In genomic region chr2:86781363-86781762, GRCh38 we compare ENCODE assay signal across 27 cellular contexts. TPM values are rescaled to one million over a fixed set of nuclear protein-coding genes. Genes with fewer than 3 reads are reported as not detected.
DNase-seq lines count a peak whose midpoint lies in the region; ATAC-seq, FAIRE-seq and TF ChIP-seq lines count a peak whose summit lies in the region.
"Had no signal": no experiment of that assay in that cellular context is flagged by ENCODE, and none has a peak within 500 bp of the region (broad histone marks: within the 10 kb centered on the region; RNA-seq: fewer than 3 reads in every experiment).

No MANE protein-coding gene starts in this region.

- intact Hi-C loops in uterus (cut with DNase I; ENCODE audit: low total_unique reads), result no loop called here

- no peak overlapping the region for H3K9ac ChIP-seq in BLaER1
- H3K9ac ChIP-seq in BLaER1 treated with 17β-estradiol and CSF1 and Interleukin-3, amounts not matched to agents 10 nM and 100 nM, result no peak overlapping the region

- 0 out of 2 replicates have a peak overlapping the region, but pooled peaks have one; percentile 11 for H3K4me2 ChIP-seq in BLaER1
- H3K4me2 ChIP-seq in BLaER1 treated with 17β-estradiol and CSF1 and Interleukin-3, amounts not matched to agents 10 nM and 100 nM, result peak overlapping the region in 10 of 11 experiments; percentile 19 to 65 (median 35); a peak in 16 of 22 replicates

- peaks cover 18% of the 10 kb centered on the region for H3K36me3 ChIP-seq in BLaER1
- H3K36me3 ChIP-seq in BLaER1 treated with 17β-estradiol and CSF1 and Interleukin-3, amounts not matched to agents 10 nM and 100 nM, result peaks cover 4 to 16% (median 9%) of the 10 kb centered on the region in 11 experiments; a peak in 16 of 22 replicates
- H3K36me3 ChIP-seq in uterus, result no peaks in the 10 kb centered on the region
- H3K36me3 ChIP-seq: HAP-1, Peyer's patch had no signal

- H3K4me3 ChIP-seq in BLaER1 (no peak overlapping the region), uterus (no peak overlapping the region)
- H3K4me3 ChIP-seq in BLaER1 treated with 17β-estradiol and CSF1 and Interleukin-3, amounts not matched to agents 10 nM and 100 nM, result no peak overlapping the region
- H3K4me3 ChIP-seq: GM12878, HAP-1, Peyer's patch had no signal

- DNase-seq in GM12891 (ENCODE audit: insufficient read length, low spot score) (no peak), uterus (no peak), mesenteric fat pad (ENCODE audit: low spot score) (no peak)
- no peak for DNase-seq in activated naive CD8-positive, alpha-beta T cell treated with anti-CD3 and anti-CD28 coated beads for 36 hours
- DNase-seq in natural killer cell treated with Interleukin-12 subunit alpha and Interleukin-12 subunit beta and Interleukin-15 and Interleukin-18, amount 100 ng/mL, for 72 hours (ENCODE audit: low spot score), result no peak
- DNase-seq in stimulated activated CD8-positive, alpha-beta memory T cell treated with anti-CD3 and anti-CD28 coated beads, Interleukin-4, amount 100 ng/mL, for 48 hours, result no peak
- DNase-seq: Caco-2; CD4-positive, CD25-positive, alpha-beta regulatory T cell; GOT3; HFFc6; Karpas-422; NCI-H1105 treated with DMSO at 0.1 percent for 48 hours; NCI-H146; NCI-H1930; NCI-H446; NCI-H526; NCI-H82; OCI-M1; Peyer's patch; SHP77 treated with DMSO at 0.1 percent for 48 hours had no signal

- no peak overlapping the region for H3K4me3 Mint-ChIP-seq in activated naive CD8-positive, alpha-beta T cell treated with anti-CD3 and anti-CD28 coated beads for 36 hours
- no peak overlapping the region for H3K4me3 Mint-ChIP-seq in natural killer cell treated with Interleukin-12 subunit alpha and Interleukin-12 subunit beta and Interleukin-15 and Interleukin-18, amount 100 ng/mL, for 72 hours
- H3K4me3 Mint-ChIP-seq: B cell; CD4-positive, CD25-positive, alpha-beta regulatory T cell; HFFc6; IgD-negative memory B cell had no signal

- H3K4me1 Mint-ChIP-seq in activated naive CD8-positive, alpha-beta T cell treated with anti-CD3 and anti-CD28 coated beads for 36 hours, result peaks cover 50% of the 10 kb centered on the region
- H3K4me1 Mint-ChIP-seq in natural killer cell treated with Interleukin-12 subunit alpha and Interleukin-12 subunit beta and Interleukin-15 and Interleukin-18, amount 100 ng/mL, for 72 hours (ENCODE audit: low read depth in 2 of 2), result peaks cover 7 to 9% of the 10 kb centered on the region in 2 donors

- H3K27ac ChIP-seq in BLaER1 (no peak overlapping the region), uterus (no peak overlapping the region)
- no peak overlapping the region for H3K27ac ChIP-seq in BLaER1 treated with 17β-estradiol and CSF1 and Interleukin-3, amounts not matched to agents 10 nM and 100 nM
- H3K27ac ChIP-seq: Peyer's patch had no signal

- H3K27me3 Mint-ChIP-seq in activated naive CD8-positive, alpha-beta T cell treated with anti-CD3 and anti-CD28 coated beads for 36 hours, result no peaks in the 10 kb centered on the region
- no peaks in the 10 kb centered on the region for H3K27me3 Mint-ChIP-seq in natural killer cell treated with Interleukin-12 subunit alpha and Interleukin-12 subunit beta and Interleukin-15 and Interleukin-18, amount 100 ng/mL, for 72 hours
- H3K27me3 Mint-ChIP-seq: B cell, IgD-negative memory B cell had no signal

- H3K4me1 ChIP-seq in BLaER1 (peaks cover 19% of the 10 kb centered on the region), uterus (no peaks in the 10 kb centered on the region)
- peaks cover 17 to 56% (median 29%) of the 10 kb centered on the region in 10 experiments for H3K4me1 ChIP-seq in BLaER1 treated with 17β-estradiol and CSF1 and Interleukin-3, amounts not matched to agents 10 nM and 100 nM
- H3K4me1 ChIP-seq: Caco-2, HAP-1, Peyer's patch had no signal

- H3K27ac Mint-ChIP-seq in activated naive CD8-positive, alpha-beta T cell treated with anti-CD3 and anti-CD28 coated beads for 36 hours, result peak overlapping the region; percentile 57
- H3K27ac Mint-ChIP-seq in natural killer cell treated with Interleukin-12 subunit alpha and Interleukin-12 subunit beta and Interleukin-15 and Interleukin-18, amount 100 ng/mL, for 72 hours, result no peak overlapping the region
- H3K27ac Mint-ChIP-seq: B cell; CD4-positive, CD25-positive, alpha-beta regulatory T cell; HFFc6; IgD-negative memory B cell had no signal

- peaks cover 27% of the 10 kb centered on the region for H3K36me3 Mint-ChIP-seq in activated naive CD8-positive, alpha-beta T cell treated with anti-CD3 and anti-CD28 coated beads for 36 hours
- H3K36me3 Mint-ChIP-seq in natural killer cell treated with Interleukin-12 subunit alpha and Interleukin-12 subunit beta and Interleukin-15 and Interleukin-18, amount 100 ng/mL, for 72 hours, result no peaks in the 10 kb centered on the region
- H3K36me3 Mint-ChIP-seq: IgD-negative memory B cell had no signal

- H4K20me1 ChIP-seq in BLaER1, result 0 out of 2 replicates have a peak, but pooled peaks cover 7% of the 10 kb centered on the region
- H4K20me1 ChIP-seq in BLaER1 treated with 17β-estradiol and CSF1 and Interleukin-3, amounts not matched to agents 10 nM and 100 nM, result peaks cover 0 to 4% (median 0%) of the 10 kb centered on the region in 11 experiments; a peak in 1 of 22 replicates

- no peak for ATAC-seq in natural killer cell treated with Interleukin-12 subunit alpha and Interleukin-12 subunit beta and Interleukin-15 and Interleukin-18, amount 100 ng/mL, for 72 hours
- ATAC-seq: GM12878 had no signal

- H3K27me3 ChIP-seq in BLaER1 (no peaks in the 10 kb centered on the region), uterus (no peaks in the 10 kb centered on the region)
- no peaks in the 10 kb centered on the region for H3K27me3 ChIP-seq in BLaER1 treated with 17β-estradiol and CSF1 and Interleukin-3, amounts not matched to agents 10 nM and 100 nM
- H3K27me3 ChIP-seq: Peyer's patch had no signal

- no peak for TF ChIP-seq CTCF in uterus (IDR thresholded peaks at IDR 0.05)

- TF ChIP-seq POLR2A in GM12891 (IDR thresholded peaks at IDR 0.05; ENCODE audit: low read depth, low read length), result no peak
- TF ChIP-seq POLR2A in uterus (IDR thresholded peaks at IDR 0.05), result no peak

- no peaks in the 10 kb centered on the region for H3K9me3 Mint-ChIP-seq in activated naive CD8-positive, alpha-beta T cell treated with anti-CD3 and anti-CD28 coated beads for 36 hours
- no peaks in the 10 kb centered on the region for H3K9me3 Mint-ChIP-seq in natural killer cell treated with Interleukin-12 subunit alpha and Interleukin-12 subunit beta and Interleukin-15 and Interleukin-18, amount 100 ng/mL, for 72 hours
- H3K9me3 Mint-ChIP-seq: CD4-positive, CD25-positive, alpha-beta regulatory T cell; HFFc6; IgD-negative memory B cell had no signal

- H3K9me3 ChIP-seq in BLaER1 (no peaks in the 10 kb centered on the region), uterus (no peaks in the 10 kb centered on the region)
- no peaks in the 10 kb centered on the region for H3K9me3 ChIP-seq in BLaER1 treated with 17β-estradiol and CSF1 and Interleukin-3, amounts not matched to agents 10 nM and 100 nM (replicated peaks in 1 of 11)
- H3K9me3 ChIP-seq: Caco-2, HAP-1, Peyer's patch had no signal

- FAIRE-seq in GM12891 (lab: Jason Lieb, UNC), result no peak
- FAIRE-seq: G401.6, GM12878 had no signal

TF ChIP-seq in GM12891, 5 proteins besides CTCF, POLR2A, EP300 and RAD21:
- TF ChIP-seq SPI1 (IDR thresholded peaks at IDR 0.05; ENCODE audit: low read depth, low read length) (0 out of 2 replicates have a peak, but pooled peaks have one; percentile 13), TAF1 (IDR thresholded peaks at IDR 0.05; ENCODE audit: low read depth, low read length) (no peak)

RNA-seq across cellular contexts. Expression of gene CD8A, which starts 9.3 kb away (rescaled TPM):
- 0.05 TPM for polyA plus RNA-seq in GM12891 (2012; ENCODE audit: low read depth, missing spikeins)
- 100 to 1,000 TPM; 356 to 357 TPM for total RNA-seq in activated naive CD8-positive, alpha-beta T cell treated with anti-CD3 and anti-CD28 coated beads for 36 hours
- total RNA-seq in natural killer cell treated with Interleukin-12 subunit alpha and Interleukin-12 subunit beta and Interleukin-15 and Interleukin-18, amount 100 ng/mL, for 72 hours, result 10 to 100 TPM; 67.8 to 85.0 TPM
- total RNA-seq in uterus (10 to 100 TPM in 1 of 4 donors, 1 to 10 TPM in 2, under 1 TPM in 1; 0.07 to 38.5 (median 1.2) TPM), mesenteric fat pad (2.8 TPM)
- total RNA-seq: CD4-positive, CD25-positive, alpha-beta regulatory T cell; HFFc6 had no signal

Comparison
In these comparisons a context has a peak if more than half of its experiments do, and no peak if none do; other contexts are left out.
1. RNA of gene CD8A, which starts 9.3 kb away (total RNA-seq): 356 to 357 TPM in activated naive CD8-positive, alpha-beta T cell treated with anti-CD3 and anti-CD28 coated beads for 36 hours; 67.8 to 85.0 TPM in natural killer cell treated with Interleukin-12 subunit alpha and Interleukin-12 subunit beta and Interleukin-15 and Interleukin-18, amount 100 ng/mL, for 72 hours, 2.8 TPM in mesenteric fat pad (single experiment) and 0.07 to 38.5 TPM in uterus; every median in the first group is over 4 times any median in the second.